In the genomic region with DNA sequence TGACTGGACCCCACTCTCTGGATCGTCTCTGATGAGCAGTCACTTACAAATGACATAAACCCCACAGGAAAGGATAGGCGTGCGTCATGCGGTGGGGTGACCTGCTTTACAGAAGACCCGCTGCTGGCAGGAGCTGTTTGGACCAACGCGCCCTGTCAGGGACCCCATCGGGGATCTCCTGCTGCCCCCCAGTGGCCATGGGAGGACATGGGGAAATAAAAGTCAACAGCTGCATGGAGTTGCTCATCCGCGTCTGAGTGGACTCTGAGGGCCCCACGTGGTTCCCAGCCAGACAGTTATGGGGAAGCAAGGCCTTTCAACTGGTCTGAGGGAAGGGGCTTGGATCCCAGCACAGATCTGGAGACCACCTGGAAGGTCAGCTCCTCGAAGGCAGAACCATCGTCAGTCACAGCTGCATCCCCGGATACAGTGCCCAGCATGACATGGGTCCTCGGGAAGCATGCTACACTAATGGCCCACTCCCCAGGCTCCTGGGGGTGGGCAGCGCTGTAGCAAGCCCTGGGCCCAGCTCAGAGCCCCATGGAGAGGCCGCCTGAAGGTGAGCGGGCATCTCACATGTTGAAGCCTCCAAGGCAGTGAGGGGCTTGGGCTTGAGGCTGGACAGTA, we compare ENCODE assay signal across 8 cellular contexts. TPM values are rescaled to one million over a fixed set of nuclear protein-coding genes. Genes with fewer than 3 reads are reported as not detected.
A peak's percentile ranks its signal among the peaks of the same experiment; 100 is the strongest.
DNase-seq lines count a peak whose midpoint lies in the region; ATAC-seq and TF ChIP-seq lines count a peak whose summit lies in the region.

No MANE protein-coding gene starts in this region.

- intact Hi-C loops in mucosa of descending colon (cut with DNase I, micrococcal nuclease) = loop anchor here in 1 of 2 donors (5.0 kb wide), 1 partner anchor 202 kb away; no protein-coding TSS in a partner anchor

- H3K4me1 Mint-ChIP-seq in endothelial cell (ENCODE audit: unreplicated experiment) = no peaks in the 10 kb centered on the region

- H3K4me3 Mint-ChIP-seq in endothelial cell (ENCODE audit: unreplicated experiment) = no peak overlapping the region

- peak; percentile 76 for TF ChIP-seq CTCF in endothelial cell (IDR thresholded peaks at IDR 0.05; ENCODE audit: unreplicated experiment)
- TF ChIP-seq CTCF in mucosa of descending colon (IDR thresholded peaks at IDR 0.05) = peak; percentile 77

- H3K9me3 ChIP-seq in mucosa of descending colon = no peaks in the 10 kb centered on the region

- H3K4me1 ChIP-seq in mucosa of descending colon (ENCODE audit: low read depth) = peaks cover 3% of the 10 kb centered on the region

- H3K4me3 ChIP-seq in mucosa of descending colon = no peak overlapping the region

- H3K36me3 Mint-ChIP-seq in endothelial cell (ENCODE audit: low read depth, unreplicated experiment) = no peaks in the 10 kb centered on the region

- no peaks in the 10 kb centered on the region for H3K36me3 ChIP-seq in mucosa of descending colon (ENCODE audit: low read depth)

- DNase-seq in EL (peak; percentile 89), HK-2 (ENCODE audit: unreplicated experiment) (peak; percentile 76), NOMO-1 treated with dmso at 0.1 percent for 144 hours (lab: John Stamatoyannopoulos, UW; ENCODE audit: unreplicated experiment) (peak; percentile 26), endothelial cell (ENCODE audit: low spot score) (peak; percentile 93), mucosa of descending colon (peak; percentile 77 to 83 (median 82))
- peak; percentile 54 to 62 (median 56) for DNase-seq in activated CD8-positive, alpha-beta memory T cell treated with anti-CD3 and anti-CD28 coated beads for 48 hours (ENCODE audit: low read depth in 2 of 3, low spot score in 2 of 3)
- DNase-seq in stimulated activated CD8-positive, alpha-beta memory T cell treated with anti-CD3 and anti-CD28 coated beads, Interleukin-2, amount 100 ng/mL, for 48 hours (ENCODE audit: low read depth in 2 of 2) = peak; percentile 75 to 77

- ATAC-seq in mucosa of descending colon (peak; percentile 83), GM19395 (IDR thresholded peaks at IDR 0.05; ENCODE audit: unreplicated experiment) (no peak)

- no peak overlapping the region for H3K27ac Mint-ChIP-seq in endothelial cell (ENCODE audit: unreplicated experiment)

- no peaks in the 10 kb centered on the region for H3K9me3 Mint-ChIP-seq in endothelial cell (ENCODE audit: unreplicated experiment)

- H3K27me3 Mint-ChIP-seq in endothelial cell (ENCODE audit: unreplicated experiment) = peaks cover 5% of the 10 kb centered on the region

RNA-seq across cellular contexts. Expression of a gene that starts 32.1 kb away (rescaled TPM):
- total RNA-seq in endothelial cell (ENCODE audit: unreplicated experiment) (6.2 TPM), mucosa of descending colon (1 to 10 TPM in 2 of 3 donors, under 1 TPM in 1; 0.87 to 4.6 (median 1.9) TPM)

RNA-seq across cellular contexts. Expression of a gene that starts 46.4 kb away (rescaled TPM):
- total RNA-seq in endothelial cell (ENCODE audit: unreplicated experiment) (not detected), mucosa of descending colon (1 to 10 TPM in 2 of 3 donors, under 1 TPM in 1; 0.32 to 3.1 (median 1.2) TPM)

Comparison
In these comparisons a context has a peak if more than half of its experiments do, and no peak if none do; other contexts are left out.
1. DNase-seq: peak in every context shown above with its lines; median percentile 93 in endothelial cell; 89 in EL; 82 in mucosa of descending colon; 76 in HK-2; 76 in stimulated activated CD8-positive, alpha-beta memory T cell treated with anti-CD3 and anti-CD28 coated beads, Interleukin-2, amount 100 ng/mL, for 48 hours; 56 in activated CD8-positive, alpha-beta memory T cell treated with anti-CD3 and anti-CD28 coated beads for 48 hours; 26 in NOMO-1 treated with dmso at 0.1 percent for 144 hours.